Comparison of ENCODE assay signal across 1 cellular context in genomic region chr19:10105241-10106099, GRCh38.
TF ChIP-seq lines count a peak whose summit lies in the region.

No MANE protein-coding gene starts in this region.

TF ChIP-seq in HCT116, 20 proteins besides CTCF, POLR2A, EP300 and RAD21 (continued from another document):
- TF ChIP-seq REST (IDR thresholded peaks at IDR 0.05; ENCODE audit: low read depth) (no peak), JUND (IDR thresholded peaks at IDR 0.05) (no peak)
TF ChIP-seq in HCT116: peak in this region for 0.
